28 cellular contexts compared by ENCODE assay signal in the genomic region with DNA sequence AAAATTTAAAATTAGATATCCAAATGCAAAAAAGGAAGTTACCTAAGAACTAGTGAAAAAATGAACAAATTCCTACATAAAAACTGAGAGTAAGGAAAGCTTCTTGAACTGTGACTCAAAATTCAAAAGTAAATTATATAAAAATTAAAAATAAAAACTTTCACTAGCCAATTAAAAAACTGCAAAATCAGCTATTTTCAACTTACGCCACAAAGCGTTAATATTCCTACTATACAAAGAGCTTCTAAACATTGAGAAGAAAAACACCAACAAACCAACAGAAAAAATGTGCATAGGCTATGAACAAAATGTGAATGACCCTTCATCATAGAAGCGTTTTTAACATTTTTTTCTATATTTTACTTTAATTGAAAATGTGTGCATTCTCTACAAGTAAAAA.
"Had no signal": no experiment of that assay in that cellular context is flagged by ENCODE, and none has a peak within 500 bp of the region (broad histone marks: within the 10 kb centered on the region; RNA-seq: fewer than 3 reads in every experiment).

No MANE protein-coding gene starts in this region.

- H3K27me3 ChIP-seq: neural progenitor cell, spleen, stomach, thyroid gland, tibial nerve, upper lobe of left lung, vagina had no signal

- H3K79me2 ChIP-seq: parathyroid adenoma had no signal

- H3K36me3 ChIP-seq: ovary, spleen, stomach, thoracic aorta, thyroid gland, tibial nerve, upper lobe of left lung, vagina had no signal

- H3K4me2 ChIP-seq: neural progenitor cell, smooth muscle cell had no signal

- H2AFZ ChIP-seq: neural progenitor cell, parathyroid adenoma had no signal

- DNase-seq: naive thymus-derived CD4-positive, alpha-beta T cell; natural killer cell; occipital lobe; ovary; posterior cingulate gyrus; psoas muscle; right cardiac atrium; spleen; stimulated activated CD4-positive, alpha-beta T cell treated with anti-CD3 and anti-CD28 coated beads, Interleukin-12 subunit alpha, Interleukin-12 subunit beta, amount 100 ng/mL, for 4 hours; stimulated activated CD4-positive, alpha-beta T cell treated with anti-CD3 and anti-CD28 coated beads, Interleukin-1b, Interleukin-23, amount 100 ng/mL, for 48 hours; stimulated activated CD4-positive, alpha-beta T cell treated with anti-CD3 and anti-CD28 coated beads, Interleukin-4, amount 100 ng/mL, for 1 hour; stimulated activated CD4-positive, alpha-beta T cell treated with anti-CD3 and anti-CD28 coated beads, Interleukin-4, amount 100 ng/mL, for 4 hours; stimulated activated naive B cell treated with anti-CD40 and anti-IgM and Interleukin-4, amounts not matched to agents 10 μg/mL and 1 μg/mL and 100 μg/mL, for 72 hours; stimulated activated naive CD4-positive, alpha-beta T cell treated with Interleukin-2 at 50 U/mL for 16 hours; stomach; thyroid gland; trophoblast cell; upper lobe of left lung had no signal

- H3K27ac ChIP-seq: neural progenitor cell, ovary, parathyroid adenoma, psoas muscle, skin epidermis, spleen, stomach, thoracic aorta, thyroid gland, tibial nerve, upper lobe of left lung, vagina had no signal

- H3K9me3 ChIP-seq: ovary, thyroid gland, vagina had no signal

- H3K4me1 ChIP-seq: parathyroid adenoma, psoas muscle, spleen, stomach, thyroid gland, tibial nerve, upper lobe of left lung, vagina had no signal

- ATAC-seq: naive thymus-derived CD4-positive, alpha-beta T cell; natural killer cell; psoas muscle; right cardiac atrium; sciatic nerve; stimulated activated effector memory CD8-positive, alpha-beta T cell treated with anti-CD3 and anti-CD28 coated beads, Interleukin-12 subunit alpha, Interleukin-12 subunit beta, amount 100 ng/mL, for 72 hours; stimulated activated naive B cell treated with anti-CD40 and anti-IgM and Interleukin-4, amounts not matched to agents 10 μg/mL and 1 μg/mL and 100 μg/mL, for 72 hours had no signal

- FAIRE-seq: urothelium cell line had no signal

- H3K4me3 ChIP-seq: neural progenitor cell, ovary, psoas muscle, skin epidermis, smooth muscle cell, spleen, stomach, thoracic aorta, thyroid gland, tibial nerve, upper lobe of left lung, vagina had no signal

- H3K9ac ChIP-seq: neural progenitor cell, parathyroid adenoma had no signal
